In genomic region chr7:136594739-136595144, GRCh38 we compare ENCODE assay signal across 18 cellular contexts.
A peak's percentile ranks its signal among the peaks of the same experiment; 100 is the strongest.
DNase-seq lines count a peak whose midpoint lies in the region; ATAC-seq and TF ChIP-seq lines count a peak whose summit lies in the region.
"Had no signal": no experiment of that assay in that cellular context is flagged by ENCODE, and none has a peak within 500 bp of the region (broad histone marks: within the 10 kb centered on the region; RNA-seq: fewer than 3 reads in every experiment).

No MANE protein-coding gene starts in this region.

- H3K9ac ChIP-seq in SK-N-SH, result no peak overlapping the region
- H3K9ac ChIP-seq: BLaER1 treated with 17β-estradiol and CSF1 and Interleukin-3, amounts not matched to agents 10 nM and 100 nM had no signal

- no peak overlapping the region for H3K4me3 ChIP-seq in SK-N-SH (ENCODE audit: low read depth in 2 of 2, low read length in 1 of 2)
- H3K4me3 ChIP-seq in hepatocyte, result no peak overlapping the region
- H3K4me3 ChIP-seq: BLaER1 treated with 17β-estradiol and CSF1 and Interleukin-3, amounts not matched to agents 10 nM and 100 nM had no signal

- H3K27me3 ChIP-seq in SK-N-SH (ENCODE audit: insufficient read depth) (no peaks in the 10 kb centered on the region), hepatocyte (no peaks in the 10 kb centered on the region)
- H3K27me3 ChIP-seq: BLaER1 treated with 17β-estradiol and CSF1 and Interleukin-3, amounts not matched to agents 10 nM and 100 nM had no signal

- intact Hi-C loops in cardiac septum (cut with DNase I), result no loop called here

- no peaks in the 10 kb centered on the region for H3F3A ChIP-seq in SK-N-SH (replicated peaks; ENCODE audit: insufficient read depth)

- peaks cover 0 to 24% of the 10 kb centered on the region in 2 experiments; a peak in 2 of 4 replicates for H3K4me1 ChIP-seq in SK-N-SH (ENCODE audit: control insufficient read depth in 1 of 2, insufficient read depth in 2 of 2, low read depth in 1 of 2, low read length in 1 of 2)
- H3K4me1 ChIP-seq in hepatocyte (ENCODE audit: insufficient read depth), result no peaks in the 10 kb centered on the region
- H3K4me1 ChIP-seq: BLaER1 treated with 17β-estradiol and CSF1 and Interleukin-3, amounts not matched to agents 10 nM and 100 nM had no signal

- H3K36me3 ChIP-seq in SK-N-SH (replicated peaks in 1 of 2; ENCODE audit: control insufficient read depth in 1 of 2, insufficient read depth in 2 of 2, low read length in 1 of 2), result no peaks in the 10 kb centered on the region
- no peaks in the 10 kb centered on the region for H3K36me3 ChIP-seq in hepatocyte (replicated peaks; ENCODE audit: insufficient read depth, low read depth)
- H3K36me3 ChIP-seq: BLaER1 treated with 17β-estradiol and CSF1 and Interleukin-3, amounts not matched to agents 10 nM and 100 nM had no signal

- DNase-seq in Ammon's horn (ENCODE audit: low spot score) (peak; percentile 27), SK-N-SH (peak; percentile 63), hepatocyte (ENCODE audit: low spot score) (peak; percentile 5), pons (ENCODE audit: low spot score) (peak; percentile 11), cardiac septum (ENCODE audit: low spot score) (no peak)
- DNase-seq in stimulated activated CD4-positive, alpha-beta T cell treated with anti-CD3 and anti-CD28 coated beads, Interleukin-2, amount 100 ng/mL, for 24 hours, result no peak
- DNase-seq in stimulated activated naive CD8-positive, alpha-beta T cell treated with anti-CD3 and anti-CD28 coated beads, Interleukin-15, Interleukin-2, amounts not matched to agents 100 U/mL and 50 U/mL, for 24 hours, result no peak
- DNase-seq in activated CD4-positive, alpha-beta T cell treated with anti-CD3 and anti-CD28 coated beads for 1 hour, result no peak
- DNase-seq: 8988T, DND-41, GF-D8, KG1, NCI-H1092 treated with DMSO at 0.1 percent for 48 hours, NCI-H2081 treated with DMSO at 0.1 percent for 48 hours, NCI-H2227 treated with DMSO at 0.1 percent for 48 hours, NCI-H524 treated with DMSO at 0.1 percent for 48 hours had no signal

- H3K4me2 ChIP-seq in SK-N-SH (no peak overlapping the region), hepatocyte (no peak overlapping the region)
- H3K4me2 ChIP-seq: BLaER1 treated with 17β-estradiol and CSF1 and Interleukin-3, amounts not matched to agents 10 nM and 100 nM had no signal

- POLR2A ChIA-PET in SK-N-SH (lab: Yijun Ruan, JAX), result interaction anchor here (0.7 to 0.8 kb wide), 2 partner anchors 39 to 1548 kb away, joined by 3 read pairs; no protein-coding TSS in a partner anchor

- no peak for ATAC-seq in stimulated activated naive CD8-positive, alpha-beta T cell treated with anti-CD3 and anti-CD28 coated beads, Interleukin-15, Interleukin-2, amounts not matched to agents 100 U/mL and 50 U/mL, for 24 hours
- ATAC-seq: HepG2 had no signal

- TF ChIP-seq RAD21 in SK-N-SH (IDR thresholded peaks at IDR 0.05; ENCODE audit: low read length), result peak; percentile 62

- H2AFZ ChIP-seq in SK-N-SH (ENCODE audit: low read depth), result no peak overlapping the region
- H2AFZ ChIP-seq in hepatocyte, result no peak overlapping the region

- H3K79me2 ChIP-seq in SK-N-SH (ENCODE audit: insufficient read depth) (no peaks in the 10 kb centered on the region), hepatocyte (no peaks in the 10 kb centered on the region)

- 0% methylated on average over 1 of the region's 1 CpG for WGBS in SK-N-SH (ENCODE audit: low lambda C conversion rate)
- 30% methylated on average over 1 of the region's 1 CpG for WGBS in hepatocyte (ENCODE audit: low lambda C conversion rate, missing lambda C conversion rate)

- peak in 1 of 2 experiments; percentile 98; a peak in 2 of 4 replicates for TF ChIP-seq EP300 in SK-N-SH (IDR thresholded peaks at IDR 0.05; ENCODE audit: borderline replicate concordance in 1 of 2, low read depth in 1 of 2, low read length in 1 of 2)

- H3K27ac ChIP-seq in SK-N-SH (ENCODE audit: low read depth in 2 of 2, low read length in 1 of 2), result peak overlapping the region in 1 of 2 experiments; percentile 99; a peak in 2 of 4 replicates
- no peak overlapping the region for H3K27ac ChIP-seq in hepatocyte
- H3K27ac ChIP-seq: BLaER1 treated with 17β-estradiol and CSF1 and Interleukin-3, amounts not matched to agents 10 nM and 100 nM had no signal

- CTCF ChIA-PET in SK-N-SH (lab: Yijun Ruan, JAX), result interaction anchor here (0.7 to 2.0 kb wide), 13 partner anchors 14 to 860 kb away, joined by 3 to 11 read pairs (median 3); no protein-coding TSS in a partner anchor

- H3K9me2 ChIP-seq in SK-N-SH, result no peaks in the 10 kb centered on the region
- no peaks in the 10 kb centered on the region for H3K9me2 ChIP-seq in hepatocyte (replicated peaks; ENCODE audit: insufficient read depth)

- TF ChIP-seq CTCF in SK-N-SH (IDR thresholded peaks at IDR 0.05), result no peak
- no peak for TF ChIP-seq CTCF in hepatocyte (IDR thresholded peaks at IDR 0.05; ENCODE audit: poor library complexity)

- H3K9me3 ChIP-seq in SK-N-SH (peaks cover 11% of the 10 kb centered on the region; the same call in 1 of the 2 replicates), hepatocyte (ENCODE audit: low read depth) (no peaks in the 10 kb centered on the region)
- H3K9me3 ChIP-seq: BLaER1 treated with 17β-estradiol and CSF1 and Interleukin-3, amounts not matched to agents 10 nM and 100 nM had no signal

- no peaks in the 10 kb centered on the region for H4K20me1 ChIP-seq in SK-N-SH (ENCODE audit: insufficient read depth)
- H4K20me1 ChIP-seq in hepatocyte (ENCODE audit: insufficient read depth, poor library complexity, severe bottlenecking), result no peaks in the 10 kb centered on the region
- H4K20me1 ChIP-seq: BLaER1 treated with 17β-estradiol and CSF1 and Interleukin-3, amounts not matched to agents 10 nM and 100 nM had no signal

TF ChIP-seq in SK-N-SH, 30 proteins besides CTCF, POLR2A, EP300 and RAD21 (continues in another document):
- TF ChIP-seq RCOR1 (IDR thresholded peaks at IDR 0.05; ENCODE audit: low read length) (peak; percentile 74; the same call in 1 of the 2 replicates), CHD2 (IDR thresholded peaks at IDR 0.05; ENCODE audit: low read length, partially characterized antibody) (peak; percentile 46), IRF3 (IDR thresholded peaks at IDR 0.05; ENCODE audit: low read depth, low read length) (no peak), YY1 (IDR thresholded peaks at IDR 0.05; ENCODE audit: low read depth) (no peak), FOSL2 (IDR thresholded peaks at IDR 0.05; ENCODE audit: borderline replicate concordance, low read depth) (no peak), ELF1 (IDR thresholded peaks at IDR 0.05) (no peak), USF2 (IDR thresholded peaks at IDR 0.05; ENCODE audit: borderline replicate concordance, low read depth, low read length) (no peak), MXI1 (IDR thresholded peaks at IDR 0.05; ENCODE audit: low read depth, low read length) (peak; percentile 70), TCF12 (IDR thresholded peaks at IDR 0.05) (peak; percentile 32; the same call in 1 of the 2 replicates), FOXJ3 (CRISPR knock-in tag; IDR thresholded peaks at IDR 0.05) (peak; percentile 98), NFIC (IDR thresholded peaks at IDR 0.05; ENCODE audit: borderline replicate concordance) (no peak), POLR2AphosphoS5 (IDR thresholded peaks at IDR 0.05; ENCODE audit: low read depth, low read length) (no peak), GATA2 (CRISPR knock-in tag; IDR thresholded peaks at IDR 0.05) (peak; percentile 95), GABPA (IDR thresholded peaks at IDR 0.05; ENCODE audit: low read depth) (no peak), SIN3A (IDR thresholded peaks at IDR 0.05; ENCODE audit: borderline replicate concordance, low read depth, low read length) (no peak), FOXM1 (IDR thresholded peaks at IDR 0.05; ENCODE audit: low read depth) (no peak), JUND (IDR thresholded peaks at IDR 0.05) (no peak)

Comparison
In these comparisons a context has a peak if more than half of its experiments do, and no peak if none do; other contexts are left out.
1. DNase-seq: peak in Ammon's horn (single experiment), SK-N-SH (single experiment), hepatocyte (single experiment) and pons (single experiment); none in stimulated activated CD4-positive, alpha-beta T cell treated with anti-CD3 and anti-CD28 coated beads, Interleukin-2, amount 100 ng/mL, for 24 hours (0 of 2), stimulated activated naive CD8-positive, alpha-beta T cell treated with anti-CD3 and anti-CD28 coated beads, Interleukin-15, Interleukin-2, amounts not matched to agents 100 U/mL and 50 U/mL, for 24 hours (single experiment), activated CD4-positive, alpha-beta T cell treated with anti-CD3 and anti-CD28 coated beads for 1 hour (single experiment) and cardiac septum (single experiment).